In the genomic region with DNA sequence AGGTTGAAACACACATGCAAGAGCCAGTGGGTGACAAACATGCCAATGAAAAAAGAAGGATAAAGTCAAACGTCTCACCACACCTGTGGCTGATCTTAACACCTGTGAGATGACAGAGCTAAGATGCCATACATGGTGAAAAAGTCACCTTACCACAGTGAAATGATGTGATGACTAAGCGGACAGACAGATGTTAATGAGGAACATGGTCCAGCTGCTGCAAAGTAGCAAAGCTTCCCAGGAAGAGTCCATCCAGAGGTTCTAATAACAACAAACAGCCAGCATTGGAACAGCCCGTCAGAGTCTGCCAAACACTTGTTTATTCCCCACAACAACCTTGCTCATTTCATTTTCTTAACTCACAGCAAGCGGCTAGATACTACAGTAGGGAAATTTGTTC, we compare ENCODE assay signal across 13 cellular contexts. TPM values are rescaled to one million over a fixed set of nuclear protein-coding genes. Genes with fewer than 3 reads are reported as not detected.
DNase-seq lines count a peak whose midpoint lies in the region; ATAC-seq and TF ChIP-seq lines count a peak whose summit lies in the region.
"Had no signal": no experiment of that assay in that cellular context is flagged by ENCODE, and none has a peak within 500 bp of the region (broad histone marks: within the 10 kb centered on the region; RNA-seq: fewer than 3 reads in every experiment).

No MANE protein-coding gene starts in this region.

- H3K4me2 ChIP-seq in PC-3 (ENCODE audit: low read length): peak overlapping the region; percentile 85
- no peak overlapping the region for H3K4me2 ChIP-seq in neural cell (ENCODE audit: low read length)

- TF ChIP-seq RAD21 in neural cell (conservative IDR thresholded peaks at IDR 0.05): no peak

- TSS peak; percentile 13 for BruUV-seq in PC-3 (replicated peaks; lab: Mats Ljungman, UMichigan)

- H2AFZ ChIP-seq in PC-3 (ENCODE audit: low read length) (no peak overlapping the region), neural cell (ENCODE audit: low read depth, low read length) (no peak overlapping the region)

- no peak overlapping the region for H3K9ac ChIP-seq in PC-3 (ENCODE audit: low read length)
- H3K9ac ChIP-seq in neural cell (ENCODE audit: low read length): no peak overlapping the region

- TF ChIP-seq CTCF in PC-3 (conservative IDR thresholded peaks at IDR 0.05; ENCODE audit: low read depth, low read length) (no peak), choroid plexus epithelial cell (conservative IDR thresholded peaks at IDR 0.05; ENCODE audit: low read depth, low read length) (no peak), neural cell (IDR thresholded peaks at IDR 0.05; ENCODE audit: poor library complexity, severe bottlenecking) (no peak), gastroesophageal sphincter (IDR thresholded peaks at IDR 0.05) (no peak), GM10266 (IDR thresholded peaks at IDR 0.05; ENCODE audit: control insufficient read depth, insufficient read depth, low read depth, missing control alignments) (no peak)

- intact Hi-C loops in PC-3 (cut with micrococcal nuclease): loop anchor here (2.0 kb wide), 1 partner anchor 55 kb away; no protein-coding TSS in a partner anchor

- POLR2A ChIA-PET in PC-3 (lab: Charles Lee; ENCODE audit: unreplicated experiment): no interaction called here

- H3F3A ChIP-seq in PC-3 (ENCODE audit: low read length, unreplicated experiment): no peaks in the 10 kb centered on the region
- no peaks in the 10 kb centered on the region for H3F3A ChIP-seq in neural cell (ENCODE audit: insufficient read depth, low read length, poor library complexity, severe bottlenecking)

- CTCF ChIA-PET in PC-3 (lab: Charles Lee): no interaction called here

- H3K9me2 ChIP-seq in PC-3 (replicated peaks; ENCODE audit: low read length): no peaks in the 10 kb centered on the region
- H3K9me2 ChIP-seq in neural cell (ENCODE audit: insufficient read depth, low read length): no peaks in the 10 kb centered on the region

- H3K9me3 ChIP-seq in PC-3 (ENCODE audit: low read length): no peaks in the 10 kb centered on the region
- no peaks in the 10 kb centered on the region for H3K9me3 ChIP-seq in neural cell (ENCODE audit: low read length)
- H3K9me3 ChIP-seq in gastroesophageal sphincter: no peaks in the 10 kb centered on the region
- H3K9me3 ChIP-seq: sigmoid colon had no signal

- DNase-seq in DMS53 (lab: John Stamatoyannopoulos, UW) (peak; percentile 32), DMS53 treated with DMSO at 0.1 percent for 48 hours (lab: John Stamatoyannopoulos, UW; ENCODE audit: unreplicated experiment) (no peak), PC-3 (peak; percentile 15), choroid plexus epithelial cell (ENCODE audit: low read depth) (peak; percentile 9), GM10266 (ENCODE audit: extremely low spot score) (no peak), 8988T (no peak)
- DNase-seq: kidney glomerular epithelial cell; NCI-H146; sigmoid colon; stimulated activated CD8-positive, alpha-beta memory T cell treated with anti-CD3 and anti-CD28 coated beads, Interleukin-4, amount 100 ng/mL, for 48 hours had no signal

- H3K79me2 ChIP-seq in PC-3 (ENCODE audit: low read length) (peaks cover 60% of the 10 kb centered on the region), neural cell (replicated peaks; ENCODE audit: insufficient read depth, low read length) (peaks cover 51% of the 10 kb centered on the region)

- H3K27ac ChIP-seq in PC-3 (ENCODE audit: low read length) (no peak overlapping the region), neural cell (ENCODE audit: low read length) (no peak overlapping the region), gastroesophageal sphincter (no peak overlapping the region)
- H3K27ac ChIP-seq: 22Rv1, sigmoid colon had no signal

- WGBS in gastroesophageal sphincter (ENCODE audit: low coverage in 1 of 2), 2 donors: 63 to 68% methylated on average over 4 of the region's 4 CpGs

- H3K27me3 ChIP-seq in PC-3 (ENCODE audit: low read length) (no peaks in the 10 kb centered on the region), neural cell (ENCODE audit: insufficient read depth, low read depth, low read length) (no peaks in the 10 kb centered on the region), gastroesophageal sphincter (no peaks in the 10 kb centered on the region)
- H3K27me3 ChIP-seq: sigmoid colon had no signal

- no peak for TF ChIP-seq EP300 in neural cell (conservative IDR thresholded peaks at IDR 0.05; ENCODE audit: poor library complexity, severe bottlenecking)
- TF ChIP-seq EP300 in gastroesophageal sphincter (IDR thresholded peaks at IDR 0.05): no peak

- peak overlapping the region; percentile 95; the same call in 1 of the 2 replicates for H3K4me3 ChIP-seq in PC-3 (ENCODE audit: low read length)
- no peak overlapping the region for H3K4me3 ChIP-seq in choroid plexus epithelial cell (ENCODE audit: low read depth, low read length)
- peak overlapping the region; percentile 98 for H3K4me3 ChIP-seq in neural cell (ENCODE audit: low read length)
- H3K4me3 ChIP-seq in gastroesophageal sphincter: peak overlapping the region in 1 of 2 donors; percentile 78

- H4K20me1 ChIP-seq in PC-3 (ENCODE audit: low read length): 0 out of 2 replicates have a peak, but pooled peaks cover 4% of the 10 kb centered on the region
- no peaks in the 10 kb centered on the region for H4K20me1 ChIP-seq in neural cell (ENCODE audit: insufficient read depth)

- no peak for TF ChIP-seq POLR2A in gastroesophageal sphincter (IDR thresholded peaks at IDR 0.05)

- H3K4me1 ChIP-seq in PC-3 (ENCODE audit: insufficient read depth, low read length): peaks cover 11% of the 10 kb centered on the region; the same call in 1 of the 2 replicates
- H3K4me1 ChIP-seq in gastroesophageal sphincter: peaks cover 0 to 50% (median 13%) of the 10 kb centered on the region in 3 donors

- H3K36me3 ChIP-seq in PC-3 (ENCODE audit: low read depth, low read length): peaks cover 11% of the 10 kb centered on the region
- no peaks in the 10 kb centered on the region for H3K36me3 ChIP-seq in neural cell (ENCODE audit: insufficient read depth, low read length)
- H3K36me3 ChIP-seq in gastroesophageal sphincter: peaks cover 0 to 49% of the 10 kb centered on the region in 2 donors

- ATAC-seq in PC-3: no peak
- ATAC-seq in gastroesophageal sphincter: no peak

TF ChIP-seq in neural cell, 6 proteins besides CTCF, POLR2A, EP300 and RAD21:
- TF ChIP-seq POLR2AphosphoS5 (IDR thresholded peaks at IDR 0.05): no peak
- no peak for TF ChIP-seq EZH2 (IDR thresholded peaks at IDR 0.05; ENCODE audit: borderline replicate concordance, insufficient read depth, low read length, poor library complexity, severe bottlenecking)

RNA-seq across cellular contexts. Expression of gene KIAA1191, which starts 1.9 kb away (rescaled TPM):
- total RNA-seq in PC-3 (2014; rRNA removed) (69.5 and 81.1 TPM in 2 replicates), gastroesophageal sphincter (100 to 1,000 TPM; 130 to 157 (median 140) TPM)
- polyA plus RNA-seq in neural cell: 135 and 137 TPM in 2 replicates
- 125 and 129 TPM in 2 replicates for polyA minus RNA-seq in neural cell

RNA-seq across cellular contexts. Expression of gene ARL10, which starts 5.6 kb away (rescaled TPM):
- total RNA-seq in PC-3 (2014; rRNA removed) (0.15 and 2.6 TPM in 2 replicates), gastroesophageal sphincter (10 to 100 TPM in 3 of 4 donors, 1 to 10 TPM in 1; 4.4 to 23.3 (median 10.8) TPM)
- polyA plus RNA-seq in neural cell: 12.7 and 22.8 TPM in 2 replicates
- 38.5 and 41.1 TPM in 2 replicates for polyA minus RNA-seq in neural cell

RNA-seq across cellular contexts. Expression of gene NOP16, which starts 28.7 kb away (rescaled TPM):
- total RNA-seq in PC-3 (2014; rRNA removed) (92.6 and 103 TPM in 2 replicates), gastroesophageal sphincter (10 to 100 TPM in 3 of 4 donors, 1 to 10 TPM in 1; 9.1 to 22.3 (median 14.3) TPM)
- 23.9 and 29.9 TPM in 2 replicates for polyA plus RNA-seq in neural cell
- 12.5 and 12.7 TPM in 2 replicates for polyA minus RNA-seq in neural cell

RNA-seq across cellular contexts. Expression of gene HIGD2A, which starts 28.9 kb away (rescaled TPM):
- total RNA-seq in PC-3 (2014; rRNA removed) (164 and 174 TPM in 2 replicates), gastroesophageal sphincter (100 to 1,000 TPM in 3 of 4 donors, 10 to 100 TPM in 1; 87.1 to 190 (median 157) TPM)
- 61.8 and 81.3 TPM in 2 replicates for polyA plus RNA-seq in neural cell
- 36.0 and 41.3 TPM in 2 replicates for polyA minus RNA-seq in neural cell

RNA-seq across cellular contexts. Expression of gene CLTB, which starts 56.7 kb away (rescaled TPM):
- total RNA-seq in PC-3 (2014; rRNA removed): 354 and 460 TPM in 2 replicates
- polyA plus RNA-seq in neural cell: 239 and 245 TPM in 2 replicates
- polyA minus RNA-seq in neural cell: 116 and 124 TPM in 2 replicates
- 100 to 1,000 TPM; 222 to 285 (median 240) TPM for total RNA-seq in gastroesophageal sphincter

Comparison
In these comparisons a context has a peak if more than half of its experiments do, and no peak if none do; other contexts are left out.
1. DNase-seq: peak in DMS53 (single experiment), PC-3 (single experiment) and choroid plexus epithelial cell (single experiment); none in DMS53 treated with DMSO at 0.1 percent for 48 hours (single experiment), GM10266 (single experiment) and 8988T (single experiment).